In the genomic region with DNA sequence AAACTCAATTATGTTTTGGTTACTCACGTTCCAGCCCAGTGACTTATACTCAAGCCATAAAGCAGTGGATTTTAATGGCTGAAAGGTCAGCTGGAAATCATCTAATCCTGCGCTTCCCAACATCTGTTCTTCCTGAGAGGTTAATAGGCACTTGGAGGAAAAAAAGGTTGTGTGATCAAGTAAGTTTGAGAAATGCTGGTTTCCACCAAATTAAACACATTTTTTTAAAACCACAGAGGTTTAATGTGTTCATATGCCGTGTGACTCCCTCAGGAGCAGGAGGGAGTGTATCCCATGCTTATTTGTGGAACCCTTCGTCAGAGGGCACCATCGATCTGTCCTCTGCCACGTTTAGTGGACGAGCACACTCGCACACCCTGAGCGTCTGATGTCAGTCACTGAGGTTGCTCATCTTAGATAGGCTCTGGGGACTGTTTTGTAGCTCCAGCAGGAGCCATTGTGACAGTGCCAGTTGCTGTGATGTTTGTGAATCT, we compare ENCODE assay signal across 1 cellular context.
TF ChIP-seq lines count a peak whose summit lies in the region.

No MANE protein-coding gene starts in this region.

TF ChIP-seq in IMR-90, 13 proteins besides CTCF, POLR2A, EP300 and RAD21:
- TF ChIP-seq NFE2L2 (IDR thresholded peaks at IDR 0.05; ENCODE audit: low read depth, low read length) (no peak), BHLHE40 (IDR thresholded peaks at IDR 0.05; ENCODE audit: low read depth, low read length) (peak; percentile 66)
